ENCODE assay signal across 39 cellular contexts in genomic region chr5:85545129-85545528, GRCh38.
"Had no signal": no experiment of that assay in that cellular context is flagged by ENCODE, and none has a peak within 500 bp of the region (broad histone marks: within the 10 kb centered on the region; RNA-seq: fewer than 3 reads in every experiment).

No MANE protein-coding gene starts in this region.

- ATAC-seq: activated CD4-positive, CD25-positive, alpha-beta regulatory T cell treated with anti-CD3 and anti-CD28 coated beads, Interleukin-2, amount 50 U/mL, for 24 hours; gastrocnemius medialis; left lung; lower lobe of right lung; mucosa of descending colon; natural killer cell treated with Interleukin-12 subunit alpha and Interleukin-12 subunit beta and Interleukin-15 and Interleukin-18, amount 100 ng/mL, for 72 hours; pancreas; psoas muscle; stimulated activated effector memory CD8-positive, alpha-beta T cell treated with anti-CD3 and anti-CD28 coated beads, Interleukin-12 subunit alpha, Interleukin-12 subunit beta, amount 100 ng/mL, for 72 hours; stimulated activated naive CD8-positive, alpha-beta T cell treated with anti-CD3 and anti-CD28 coated beads, Interleukin-15, amount 100 ng/mL, for 72 hours had no signal

- H3K27ac ChIP-seq: ascending aorta, cardiac muscle cell, coronary artery, dorsolateral prefrontal cortex, gastrocnemius medialis, left lung, lower lobe of right lung, pancreas, psoas muscle, sigmoid colon, thyroid gland, upper lobe of left lung, vagina, VCaP had no signal

- H3K4me3 Mint-ChIP-seq: activated CD4-positive, alpha-beta memory T cell treated with anti-CD3 and anti-CD28 coated beads for 36 hours; activated naive CD4-positive, alpha-beta T cell treated with anti-CD3 and anti-CD28 coated beads for 36 hours; activated naive CD8-positive, alpha-beta T cell treated with anti-CD3 and anti-CD28 coated beads, Interleukin-2, amount 10 ng/mL, durations not matched to agents 7 days and 5 days; activated T-helper 1 cell treated with anti-CD3 and anti-CD28 coated beads, Interleukin-12 subunit alpha, Interleukin-12 subunit beta, Interleukin-2, Interleukin-4 antibody, amounts not matched to agents 30 ng/mL and 10 ng/mL and 1 ng/mL, durations not matched to agents 14 hours and 24 hours and 36 hours; brain; natural killer cell treated with Interleukin-12 subunit alpha and Interleukin-12 subunit beta and Interleukin-15 and Interleukin-18, amount 100 ng/mL, for 72 hours; stimulated activated effector memory CD8-positive, alpha-beta T cell treated with anti-CD3 and anti-CD28 coated beads, Interleukin-12 subunit alpha, Interleukin-12 subunit beta, amount 100 ng/mL, for 72 hours; stimulated activated naive CD8-positive, alpha-beta T cell treated with anti-CD3 and anti-CD28 coated beads, Interleukin-15, amount 100 ng/mL, for 72 hours had no signal

- H3K4me3 ChIP-seq: ascending aorta, cardiac muscle cell, coronary artery, dorsolateral prefrontal cortex, gastrocnemius medialis, left lung, lower lobe of right lung, mucosa of descending colon, pancreas, psoas muscle, sigmoid colon, thyroid gland, upper lobe of left lung, vagina had no signal

- DNase-seq: activated CD4-positive, alpha-beta memory T cell treated with anti-CD3 and anti-CD28 coated beads for 36 hours; activated CD4-positive, alpha-beta T cell treated with anti-CD3 and anti-CD28 coated beads for 48 hours; activated CD8-positive, alpha-beta memory T cell treated with anti-CD3 and anti-CD28 coated beads, Interleukin-2, amount 50 U/mL, for 4 hours; activated effector memory CD4-positive, alpha-beta T cell treated with anti-CD3 and anti-CD28 coated beads, Interleukin-2, amount 50 U/mL, for 16 hours; activated naive CD4-positive, alpha-beta T cell treated with anti-CD3 and anti-CD28 coated beads for 36 hours; activated naive CD8-positive, alpha-beta T cell treated with anti-CD3 and anti-CD28 coated beads, Interleukin-2, amount 10 ng/mL, durations not matched to agents 7 days and 5 days; activated T-cell treated with anti-CD3 and anti-CD28 coated beads, Interleukin-2, amount 50 U/mL, for 1 hour; dorsolateral prefrontal cortex; effector memory CD4-positive, alpha-beta T cell; erythroblast; gastrocnemius medialis; hippocampal formation; left lung; lower lobe of right lung; mesenchymal stem cell; mucosa of descending colon; nucleus accumbens; pancreas; psoas muscle; sigmoid colon; small intestine; stimulated activated CD4-positive, alpha-beta T cell treated with anti-CD3 and anti-CD28 coated beads, Interleukin-4, amount 100 ng/mL, for 24 hours; stimulated activated naive CD8-positive, alpha-beta T cell treated with anti-CD3 and anti-CD28 coated beads, Interleukin-15, amount 100 ng/mL, for 72 hours; substantia nigra; T-helper 9 cell; thyroid gland; upper lobe of left lung had no signal

- H3K36me3 Mint-ChIP-seq: activated CD4-positive, alpha-beta memory T cell treated with anti-CD3 and anti-CD28 coated beads for 36 hours; brain; stimulated activated effector memory CD8-positive, alpha-beta T cell treated with anti-CD3 and anti-CD28 coated beads, Interleukin-12 subunit alpha, Interleukin-12 subunit beta, amount 100 ng/mL, for 72 hours had no signal

- H3K9me3 ChIP-seq: ascending aorta, gastrocnemius medialis, lower lobe of right lung, mucosa of descending colon, pancreas, psoas muscle, thyroid gland, upper lobe of left lung, vagina had no signal

- H3K27ac Mint-ChIP-seq: activated CD4-positive, alpha-beta memory T cell treated with anti-CD3 and anti-CD28 coated beads for 36 hours; activated naive CD4-positive, alpha-beta T cell treated with anti-CD3 and anti-CD28 coated beads for 36 hours; activated naive CD8-positive, alpha-beta T cell treated with anti-CD3 and anti-CD28 coated beads, Interleukin-2, amount 10 ng/mL, durations not matched to agents 7 days and 5 days; activated T-helper 1 cell treated with anti-CD3 and anti-CD28 coated beads, Interleukin-12 subunit alpha, Interleukin-12 subunit beta, Interleukin-2, Interleukin-4 antibody, amounts not matched to agents 30 ng/mL and 10 ng/mL and 1 ng/mL, durations not matched to agents 14 hours and 24 hours and 36 hours; brain; natural killer cell treated with Interleukin-12 subunit alpha and Interleukin-12 subunit beta and Interleukin-15 and Interleukin-18, amount 100 ng/mL, for 72 hours; stimulated activated effector memory CD8-positive, alpha-beta T cell treated with anti-CD3 and anti-CD28 coated beads, Interleukin-12 subunit alpha, Interleukin-12 subunit beta, amount 100 ng/mL, for 72 hours; stimulated activated naive CD8-positive, alpha-beta T cell treated with anti-CD3 and anti-CD28 coated beads, Interleukin-15, amount 100 ng/mL, for 72 hours had no signal

- H3K4me1 Mint-ChIP-seq: activated naive CD8-positive, alpha-beta T cell treated with anti-CD3 and anti-CD28 coated beads, Interleukin-2, amount 10 ng/mL, durations not matched to agents 7 days and 5 days; stimulated activated effector memory CD8-positive, alpha-beta T cell treated with anti-CD3 and anti-CD28 coated beads, Interleukin-12 subunit alpha, Interleukin-12 subunit beta, amount 100 ng/mL, for 72 hours; stimulated activated naive CD8-positive, alpha-beta T cell treated with anti-CD3 and anti-CD28 coated beads, Interleukin-15, amount 100 ng/mL, for 72 hours had no signal

- H3K4me1 ChIP-seq: ascending aorta, gastrocnemius medialis, left lung, lower lobe of right lung, pancreas, psoas muscle, sigmoid colon, thyroid gland, upper lobe of left lung, vagina had no signal

- H3K27me3 ChIP-seq: ascending aorta, cardiac muscle cell, dorsolateral prefrontal cortex, gastrocnemius medialis, left lung, pancreas, sigmoid colon, thyroid gland, upper lobe of left lung, vagina had no signal

- FAIRE-seq: islet of Langerhans, small intestine, TTC549 had no signal

- H3K36me3 ChIP-seq: ascending aorta, cardiac muscle cell, gastrocnemius medialis, left lung, lower lobe of right lung, pancreas, sigmoid colon, thyroid gland, upper lobe of left lung, vagina had no signal

- H3K27me3 Mint-ChIP-seq: activated CD4-positive, alpha-beta memory T cell treated with anti-CD3 and anti-CD28 coated beads for 36 hours; activated naive CD8-positive, alpha-beta T cell treated with anti-CD3 and anti-CD28 coated beads, Interleukin-2, amount 10 ng/mL, durations not matched to agents 7 days and 5 days; natural killer cell treated with Interleukin-12 subunit alpha and Interleukin-12 subunit beta and Interleukin-15 and Interleukin-18, amount 100 ng/mL, for 72 hours; stimulated activated naive CD8-positive, alpha-beta T cell treated with anti-CD3 and anti-CD28 coated beads, Interleukin-15, amount 100 ng/mL, for 72 hours had no signal
